Comparison of ENCODE assay signal across 14 cellular contexts in genomic region chr16:15482748-15483118, GRCh38. TPM values are rescaled to one million over a fixed set of nuclear protein-coding genes. Genes with fewer than 3 reads are reported as not detected.
DNase-seq lines count a peak whose midpoint lies in the region; ATAC-seq and TF ChIP-seq lines count a peak whose summit lies in the region.
"Had no signal": no experiment of that assay in that cellular context is flagged by ENCODE, and none has a peak within 500 bp of the region (broad histone marks: within the 10 kb centered on the region; RNA-seq: fewer than 3 reads in every experiment).

No MANE protein-coding gene starts in this region.

- in situ Hi-C loops in gastrocnemius medialis (cut with MboI; ENCODE audit: low sequenced_read_pairs in 4 of 4), result no loop called here

- no peaks in the 10 kb centered on the region for H3K9me3 Mint-ChIP-seq in HFFc6
- H3K9me3 Mint-ChIP-seq in osteocyte (ENCODE audit: unreplicated experiment), result no peaks in the 10 kb centered on the region
- H3K9me3 Mint-ChIP-seq: activated CD4-positive, alpha-beta memory T cell treated with anti-CD3 and anti-CD28 coated beads, Interleukin-2, amount 10 ng/mL, durations not matched to agents 7 days and 5 days; activated naive CD4-positive, alpha-beta T cell treated with anti-CD3 and anti-CD28 coated beads for 36 hours; CD4-positive, alpha-beta memory T cell; effector memory CD8-positive, alpha-beta T cell had no signal

- peaks cover 9% of the 10 kb centered on the region for H3K36me3 Mint-ChIP-seq in HFFc6 (ENCODE audit: low read depth)
- no peaks in the 10 kb centered on the region for H3K36me3 Mint-ChIP-seq in osteocyte (ENCODE audit: unreplicated experiment)
- H3K36me3 Mint-ChIP-seq: CD4-positive, alpha-beta memory T cell; naive B cell had no signal

- H3K4me2 ChIP-seq in BLaER1 treated with 17β-estradiol and CSF1 and Interleukin-3, amounts not matched to agents 10 nM and 100 nM, result peak overlapping the region in 8 of 11 experiments; percentile 19 to 82 (median 62); a peak in 15 of 22 replicates

- no peak for DNase-seq in HFFc6
- no peak for DNase-seq in body of pancreas
- DNase-seq in osteocyte (ENCODE audit: extremely low spot score, unreplicated experiment), result no peak
- DNase-seq in gastrocnemius medialis, result no peak
- DNase-seq in prostate gland (ENCODE audit: low spot score), result no peak
- DNase-seq: CD4-positive, alpha-beta memory T cell; effector memory CD8-positive, alpha-beta T cell; naive B cell; NCI-H2171 had no signal

- H3K36me3 ChIP-seq in BLaER1 treated with 17β-estradiol and CSF1 and Interleukin-3, amounts not matched to agents 10 nM and 100 nM, result no peaks in the 10 kb centered on the region
- no peaks in the 10 kb centered on the region for H3K36me3 ChIP-seq in body of pancreas (replicated peaks in 1 of 2; ENCODE audit: insufficient read depth in 1 of 2, low read depth in 2 of 2)
- H3K36me3 ChIP-seq in gastrocnemius medialis, result no peaks in the 10 kb centered on the region
- H3K36me3 ChIP-seq in prostate gland, result no peaks in the 10 kb centered on the region
- H3K36me3 ChIP-seq: WERI-Rb-1 had no signal

- H3K27me3 Mint-ChIP-seq in HFFc6 (ENCODE audit: insufficient read depth) (no peaks in the 10 kb centered on the region), osteocyte (ENCODE audit: unreplicated experiment) (no peaks in the 10 kb centered on the region)
- H3K27me3 Mint-ChIP-seq: effector memory CD8-positive, alpha-beta T cell had no signal

- H3K4me1 Mint-ChIP-seq in HFFc6 (ENCODE audit: low read depth) (peaks cover 31% of the 10 kb centered on the region), osteocyte (ENCODE audit: unreplicated experiment) (peaks cover 13% of the 10 kb centered on the region)

- H3K27ac Mint-ChIP-seq in HFFc6 (peak overlapping the region; percentile 85), osteocyte (ENCODE audit: unreplicated experiment) (peak overlapping the region; percentile 14)
- H3K27ac Mint-ChIP-seq: activated CD4-positive, alpha-beta memory T cell treated with anti-CD3 and anti-CD28 coated beads, Interleukin-2, amount 10 ng/mL, durations not matched to agents 7 days and 5 days; effector memory CD8-positive, alpha-beta T cell had no signal

- H3K4me1 ChIP-seq in BLaER1 treated with 17β-estradiol and CSF1 and Interleukin-3, amounts not matched to agents 10 nM and 100 nM, result peaks cover 18 to 39% (median 33%) of the 10 kb centered on the region in 10 experiments
- H3K4me1 ChIP-seq in body of pancreas, result peaks cover 12% of the 10 kb centered on the region
- H3K4me1 ChIP-seq in gastrocnemius medialis, result peaks cover 0 to 5% of the 10 kb centered on the region in 2 donors
- H3K4me1 ChIP-seq in prostate gland (replicated peaks), result no peaks in the 10 kb centered on the region

- ATAC-seq in body of pancreas, result no peak
- no peak for ATAC-seq in gastrocnemius medialis
- no peak for ATAC-seq in HG03565 (IDR thresholded peaks at IDR 0.05; ENCODE audit: unreplicated experiment)
- ATAC-seq: effector memory CD8-positive, alpha-beta T cell had no signal

- no peaks in the 10 kb centered on the region for H3K9me3 ChIP-seq in BLaER1 treated with 17β-estradiol and CSF1 and Interleukin-3, amounts not matched to agents 10 nM and 100 nM (replicated peaks in 1 of 11)
- H3K9me3 ChIP-seq in body of pancreas (no peaks in the 10 kb centered on the region), gastrocnemius medialis (no peaks in the 10 kb centered on the region), prostate gland (no peaks in the 10 kb centered on the region)

- 93 to 95% methylated on average over 6 of the region's 6 CpGs for WGBS in body of pancreas, 2 donors
- 97% methylated on average over 6 of the region's 6 CpGs for WGBS in prostate gland

- no peak overlapping the region for H3K9ac ChIP-seq in BLaER1 treated with 17β-estradiol and CSF1 and Interleukin-3, amounts not matched to agents 10 nM and 100 nM

- TF ChIP-seq CTCF in HFFc6 (IDR thresholded peaks at IDR 0.05), result no peak
- TF ChIP-seq CTCF in body of pancreas (IDR thresholded peaks at IDR 0.05), result no peak
- no peak for TF ChIP-seq CTCF in osteocyte (IDR thresholded peaks at IDR 0.05)
- TF ChIP-seq CTCF in gastrocnemius medialis (IDR thresholded peaks at IDR 0.05 in 4 of 5, conservative IDR thresholded peaks at IDR 0.05 in 1 of 5), result no peak
- TF ChIP-seq CTCF in prostate gland (IDR thresholded peaks at IDR 0.05), result no peak

- H3K27me3 ChIP-seq in BLaER1 treated with 17β-estradiol and CSF1 and Interleukin-3, amounts not matched to agents 10 nM and 100 nM, result no peaks in the 10 kb centered on the region
- H3K27me3 ChIP-seq in body of pancreas, result no peaks in the 10 kb centered on the region
- H3K27me3 ChIP-seq in gastrocnemius medialis, result no peaks in the 10 kb centered on the region
- H3K27me3 ChIP-seq in prostate gland (replicated peaks; ENCODE audit: insufficient read depth), result no peaks in the 10 kb centered on the region

- H3K4me3 Mint-ChIP-seq in HFFc6 (peak overlapping the region; percentile 64), osteocyte (ENCODE audit: unreplicated experiment) (no peak overlapping the region)
- H3K4me3 Mint-ChIP-seq: activated CD4-positive, alpha-beta memory T cell treated with anti-CD3 and anti-CD28 coated beads, Interleukin-2, amount 10 ng/mL, durations not matched to agents 7 days and 5 days; activated naive CD4-positive, alpha-beta T cell treated with anti-CD3 and anti-CD28 coated beads for 36 hours; CD4-positive, alpha-beta memory T cell; effector memory CD8-positive, alpha-beta T cell had no signal

- TF ChIP-seq POLR2A in body of pancreas (IDR thresholded peaks at IDR 0.05) (no peak), gastrocnemius medialis (IDR thresholded peaks at IDR 0.05) (no peak), prostate gland (IDR thresholded peaks at IDR 0.05) (no peak)

- no peak overlapping the region for H3K4me3 ChIP-seq in BLaER1 treated with 17β-estradiol and CSF1 and Interleukin-3, amounts not matched to agents 10 nM and 100 nM
- H3K4me3 ChIP-seq in body of pancreas, result no peak overlapping the region
- H3K4me3 ChIP-seq in gastrocnemius medialis, result no peak overlapping the region
- no peak overlapping the region for H3K4me3 ChIP-seq in prostate gland

- H4K20me1 ChIP-seq in BLaER1 treated with 17β-estradiol and CSF1 and Interleukin-3, amounts not matched to agents 10 nM and 100 nM, result no peaks in the 10 kb centered on the region

- H3K27ac ChIP-seq in BLaER1 treated with 17β-estradiol and CSF1 and Interleukin-3, amounts not matched to agents 10 nM and 100 nM, result no peak overlapping the region
- H3K27ac ChIP-seq in body of pancreas, result peak overlapping the region in 3 of 4 donors; percentile 64 to 74 (median 66)
- peak overlapping the region in 2 of 4 donors; percentile 9 for H3K27ac ChIP-seq in gastrocnemius medialis
- H3K27ac ChIP-seq in prostate gland, result no peak overlapping the region
- H3K27ac ChIP-seq: WERI-Rb-1 had no signal

- intact Hi-C loops in body of pancreas (cut with DNase I) (loop anchor here (10.0 kb wide), 1 partner anchor 62 kb away; no protein-coding TSS in a partner anchor), gastrocnemius medialis (cut with DNase I; ENCODE audit: low total_unique reads) (no loop called here), prostate gland (cut with DNase I) (loop anchor here (5.0 kb wide), 1 partner anchor 45 kb away; no protein-coding TSS in a partner anchor)

RNA-seq across cellular contexts. Expression of gene BMERB1, which starts 48.3 kb away (rescaled TPM):
- 10 to 100 TPM; 24.3 to 35.1 (median 29.9) TPM for total RNA-seq in HFFc6 (2021; fragmentation: NEBNext Ultra II Directional; extraction: Animal tissue kit (Norgen Biotek cat#: 25700))
- total RNA-seq in body of pancreas (10 to 100 TPM in 1 of 2 donors, 1 to 10 TPM in 1; 8.9 to 22.3 TPM), osteocyte (47.5 and 47.9 TPM in 2 replicates), gastrocnemius medialis (100 to 1,000 TPM; 112 to 392 (median 237) TPM), prostate gland (10 to 100 TPM; 49.1 to 51.1 TPM)

Comparison
In these comparisons a context has a peak if more than half of its experiments do, and no peak if none do; other contexts are left out.
1. H3K27ac ChIP-seq: peak in body of pancreas (3 of 4); none in BLaER1 treated with 17β-estradiol and CSF1 and Interleukin-3, amounts not matched to agents 10 nM and 100 nM (0 of 11) and prostate gland (0 of 2).